1 cellular context compared by ENCODE assay signal in genomic region chr10:188546-188945, GRCh38.
A peak's percentile ranks its signal among the peaks of the same experiment; 100 is the strongest.
TF ChIP-seq lines count a peak whose summit lies in the region.

No MANE protein-coding gene starts in this region.

TF ChIP-seq in K562, 482 proteins besides CTCF, POLR2A, EP300 and RAD21:
- TF ChIP-seq ZNF121 (CRISPR knock-in tag; conservative IDR thresholded peaks at IDR 0.05) (0 out of 2 replicates have a peak, but pooled peaks have one; percentile 13), MLX (CRISPR knock-in tag; conservative IDR thresholded peaks at IDR 0.05) (no peak), SMARCB1 (IDR thresholded peaks at IDR 0.05; ENCODE audit: insufficient read length, low read depth) (no peak), BHLHE40 (IDR thresholded peaks at IDR 0.05; ENCODE audit: low read length) (no peak), HNRNPLL (IDR thresholded peaks at IDR 0.05; ENCODE audit: low read depth, low read length, poor library complexity, severe bottlenecking) (no peak)
TF ChIP-seq in K562: peak in this region for 1.
